In genomic region chr2:233411162-233411561, GRCh38 we compare ENCODE assay signal across 23 cellular contexts. TPM values are rescaled to one million over a fixed set of nuclear protein-coding genes. Genes with fewer than 3 reads are reported as not detected.
DNase-seq lines count a peak whose midpoint lies in the region; ATAC-seq and TF ChIP-seq lines count a peak whose summit lies in the region.
"Had no signal": no experiment of that assay in that cellular context is flagged by ENCODE, and none has a peak within 500 bp of the region (broad histone marks: within the 10 kb centered on the region; RNA-seq: fewer than 3 reads in every experiment).

No MANE protein-coding gene starts in this region.

- peaks cover 74% of the 10 kb centered on the region for H3K4me1 Mint-ChIP-seq in activated T-cell treated with anti-CD3 and anti-CD28 coated beads, Interleukin-2, amount 50 U/mL, for 72 hours (ENCODE audit: low read depth)
- H3K4me1 Mint-ChIP-seq in T-helper 17 cell: peaks cover 59% of the 10 kb centered on the region
- no peaks in the 10 kb centered on the region for H3K4me1 Mint-ChIP-seq in endothelial cell (ENCODE audit: unreplicated experiment)
- H3K4me1 Mint-ChIP-seq: neural crest cell had no signal

- H3K36me3 ChIP-seq in stomach: peaks cover 0 to 6% (median 2%) of the 10 kb centered on the region in 4 donors
- H3K36me3 ChIP-seq: gastroesophageal sphincter, right lobe of liver had no signal

- no peak for TF ChIP-seq EP300 in stomach (IDR thresholded peaks at IDR 0.05)

- TF ChIP-seq POLR2A in stomach (IDR thresholded peaks at IDR 0.05): no peak

- peaks cover 9 to 34% of the 10 kb centered on the region in 2 donors for H3K36me3 Mint-ChIP-seq in activated T-cell treated with anti-CD3 and anti-CD28 coated beads, Interleukin-2, amount 50 U/mL, for 72 hours (ENCODE audit: insufficient read depth in 2 of 2)
- no peaks in the 10 kb centered on the region for H3K36me3 Mint-ChIP-seq in T-helper 17 cell (ENCODE audit: low read depth)
- H3K36me3 Mint-ChIP-seq in endothelial cell (ENCODE audit: low read depth, unreplicated experiment): peaks cover 12% of the 10 kb centered on the region

- WGBS in stomach, 5 donors: 47 to 73% (median 64%) methylated on average over 1 of the region's 1 CpG

- peak overlapping the region; percentile 69 for H3K27ac Mint-ChIP-seq in activated T-cell treated with anti-CD3 and anti-CD28 coated beads, Interleukin-2, amount 50 U/mL, for 72 hours
- H3K27ac Mint-ChIP-seq in T-helper 17 cell (peak overlapping the region; percentile 94), endothelial cell (ENCODE audit: unreplicated experiment) (no peak overlapping the region)
- H3K27ac Mint-ChIP-seq: type B pancreatic cell had no signal

- H3K9me3 Mint-ChIP-seq in activated T-cell treated with anti-CD3 and anti-CD28 coated beads, Interleukin-2, amount 50 U/mL, for 72 hours: peaks cover 4% of the 10 kb centered on the region in 2 donors
- H3K9me3 Mint-ChIP-seq in endothelial cell (ENCODE audit: unreplicated experiment): no peaks in the 10 kb centered on the region

- intact Hi-C loops in stomach (cut with DNase I; ENCODE audit: low total_unique reads): no loop called here

- peaks cover 53 to 73% (median 63%) of the 10 kb centered on the region in 4 donors for H3K4me1 ChIP-seq in stomach

- DNase-seq in activated T-cell treated with anti-CD3 and anti-CD28 coated beads, Interleukin-2, amount 50 U/mL, for 72 hours: no peak
- DNase-seq in activated T-cell treated with anti-CD3 and anti-CD28 coated beads for 4 hours (no peak), T-helper 17 cell (no peak), epithelial cell of esophagus (ENCODE audit: low read depth) (peak; percentile 7), stomach (no peak), endothelial cell (ENCODE audit: low spot score) (no peak), OCI-M1 (lab: John Stamatoyannopoulos, UW) (no peak)
- DNase-seq in central memory CD4-positive, alpha-beta T cell: no peak
- DNase-seq: activated CD4-positive, alpha-beta T cell treated with anti-CD3 and anti-CD28 coated beads for 48 hours; amniotic stem cell; cortex of kidney; HCEC 1CT; NCI-H1092; NCI-H187 treated with DMSO at 0.1 percent for 48 hours; NCI-H526 treated with DMSO at 0.1 percent for 48 hours; right lobe of liver; T-helper 2 cell had no signal

- H3K4me3 ChIP-seq in epithelial cell of esophagus (ENCODE audit: low read length): no peak overlapping the region
- no peak overlapping the region for H3K4me3 ChIP-seq in stomach
- H3K4me3 ChIP-seq: BLaER1, gastroesophageal sphincter, right lobe of liver had no signal

- peak overlapping the region in 4 of 5 donors; percentile 90 to 94 (median 91) for H3K27ac ChIP-seq in stomach
- H3K27ac ChIP-seq: BLaER1, HL-60, right lobe of liver had no signal

- H3K9me3 ChIP-seq in T-helper 17 cell (ENCODE audit: control insufficient read depth, low read length, poor library complexity, severe bottlenecking) (no peaks in the 10 kb centered on the region), stomach (peaks cover 0 to 7% (median 0%) of the 10 kb centered on the region in 4 donors)

- no peaks in the 10 kb centered on the region for H3K27me3 Mint-ChIP-seq in activated T-cell treated with anti-CD3 and anti-CD28 coated beads, Interleukin-2, amount 50 U/mL, for 72 hours (ENCODE audit: low read depth)
- H3K27me3 Mint-ChIP-seq in T-helper 17 cell (no peaks in the 10 kb centered on the region), endothelial cell (ENCODE audit: unreplicated experiment) (no peaks in the 10 kb centered on the region)
- H3K27me3 Mint-ChIP-seq: type B pancreatic cell had no signal

- H3K27me3 ChIP-seq in stomach: no peaks in the 10 kb centered on the region
- H3K27me3 ChIP-seq: BLaER1, gastroesophageal sphincter, right lobe of liver had no signal

- H3K4me3 Mint-ChIP-seq in activated T-cell treated with anti-CD3 and anti-CD28 coated beads, Interleukin-2, amount 50 U/mL, for 72 hours: peak overlapping the region in 1 of 2 donors; percentile 60
- H3K4me3 Mint-ChIP-seq in T-helper 17 cell: no peak overlapping the region
- H3K4me3 Mint-ChIP-seq in endothelial cell (ENCODE audit: unreplicated experiment): no peak overlapping the region
- H3K4me3 Mint-ChIP-seq: neural crest cell, type B pancreatic cell had no signal

- no peak for ATAC-seq in activated T-cell treated with anti-CD3 and anti-CD28 coated beads, Interleukin-2, amount 50 U/mL, for 72 hours (replicated peaks in 1 of 2)
- no peak for ATAC-seq in T-helper 17 cell
- ATAC-seq: gastroesophageal sphincter, HepG2 had no signal

- TF ChIP-seq CTCF in epithelial cell of esophagus (IDR thresholded peaks at IDR 0.05; ENCODE audit: insufficient read depth, low read depth, low read length, missing control alignments): no peak
- TF ChIP-seq CTCF in stomach (IDR thresholded peaks at IDR 0.05): no peak
- no peak for TF ChIP-seq CTCF in endothelial cell (IDR thresholded peaks at IDR 0.05; ENCODE audit: unreplicated experiment)

RNA-seq across cellular contexts. Expression of gene DGKD, which starts 56.9 kb away (rescaled TPM):
- total RNA-seq in activated T-cell treated with anti-CD3 and anti-CD28 coated beads, Interleukin-2, amount 50 U/mL, for 72 hours: 10 to 100 TPM; 78.0 to 94.4 TPM
- total RNA-seq in T-helper 17 cell (100 to 1,000 TPM; 148 to 170 TPM), stomach (100 to 1,000 TPM; 191 to 471 (median 216) TPM), endothelial cell (ENCODE audit: unreplicated experiment) (15.3 TPM)
- 10 to 100 TPM; 21.9 to 85.4 (median 25.2) TPM for polyA plus RNA-seq in stomach
